15 cellular contexts compared by ENCODE assay signal in genomic region chr17:39223907-39224777, GRCh38. TPM values are rescaled to one million over a fixed set of nuclear protein-coding genes. Genes with fewer than 3 reads are reported as not detected.
DNase-seq lines count a peak whose midpoint lies in the region; ATAC-seq, FAIRE-seq and TF ChIP-seq lines count a peak whose summit lies in the region.
"Had no signal": no experiment of that assay in that cellular context is flagged by ENCODE, and none has a peak within 500 bp of the region (broad histone marks: within the 10 kb centered on the region; RNA-seq: fewer than 3 reads in every experiment).

No MANE protein-coding gene starts in this region.

- H3K4ac ChIP-seq in mesendoderm (ENCODE audit: low read depth, low read length) = no peak overlapping the region

- H3K79me1 ChIP-seq in mesendoderm (ENCODE audit: low read length) = no peaks in the 10 kb centered on the region

- H3K36me3 Mint-ChIP-seq in astrocyte (ENCODE audit: low read depth, unreplicated experiment) = no peaks in the 10 kb centered on the region

- peaks cover 5% of the 10 kb centered on the region for H3K4me1 Mint-ChIP-seq in astrocyte (ENCODE audit: low read depth, unreplicated experiment)

- H3K9ac ChIP-seq in astrocyte (ENCODE audit: low read length) (no peak overlapping the region), mesendoderm (ENCODE audit: low read length) (peak overlapping the region; percentile 45)
- H3K9ac ChIP-seq: KMS-11 had no signal

- no peak overlapping the region for H4K8ac ChIP-seq in mesendoderm (ENCODE audit: low read depth, low read length)

- peak overlapping the region; percentile 42 for H3K56ac ChIP-seq in mesendoderm (ENCODE audit: low read length)

- no peak for TF ChIP-seq CTCF in heart right ventricle (IDR thresholded peaks at IDR 0.05)
- no peak for TF ChIP-seq CTCF in astrocyte (IDR thresholded peaks at IDR 0.05; ENCODE audit: insufficient read depth, low read depth, low read length)
- TF ChIP-seq CTCF in tibial artery (IDR thresholded peaks at IDR 0.05) = no peak

- H3K79me2 ChIP-seq in astrocyte (ENCODE audit: insufficient read depth, low read length) (no peaks in the 10 kb centered on the region), mesendoderm (ENCODE audit: control insufficient read depth, insufficient read depth, low read length) (no peaks in the 10 kb centered on the region)

- peaks cover 7 to 34% (median 25%) of the 10 kb centered on the region in 9 donors for H3K4me1 ChIP-seq in heart right ventricle
- H3K4me1 ChIP-seq in astrocyte (ENCODE audit: insufficient read depth, low read length) = peaks cover 8% of the 10 kb centered on the region
- H3K4me1 ChIP-seq in mesendoderm (ENCODE audit: control insufficient read depth, low read depth, low read length) = peaks cover 3% of the 10 kb centered on the region
- peaks cover 0 to 73% (median 56%) of the 10 kb centered on the region in 4 donors for H3K4me1 ChIP-seq in tibial artery

- H3K4me3 ChIP-seq in heart right ventricle (peak overlapping the region in 6 of 10 donors; percentile 34 to 53 (median 47)), astrocyte (ENCODE audit: insufficient read depth, low read depth, low read length) (no peak overlapping the region), mesendoderm (ENCODE audit: low read length) (no peak overlapping the region), tibial artery (peak overlapping the region; percentile 64 to 74)

- H2AK5ac ChIP-seq in mesendoderm (ENCODE audit: low read length) = no peak overlapping the region

- no peaks in the 10 kb centered on the region for H3K9me3 Mint-ChIP-seq in astrocyte (ENCODE audit: unreplicated experiment)
- H3K9me3 Mint-ChIP-seq: activated CD8-positive, alpha-beta T cell treated with anti-CD3 and anti-CD28 coated beads for 36 hours; activated naive CD8-positive, alpha-beta T cell treated with anti-CD3 and anti-CD28 coated beads, Interleukin-2, amount 10 ng/mL, durations not matched to agents 7 days and 5 days had no signal

- peaks cover 34% of the 10 kb centered on the region for H3K27me3 Mint-ChIP-seq in astrocyte (ENCODE audit: low read depth, unreplicated experiment)

- no peak for DNase-seq in heart right ventricle
- no peak for DNase-seq in left ventricle myocardium superior
- no peak for DNase-seq in astrocyte (ENCODE audit: low read depth)
- DNase-seq in mesendoderm = no peak
- DNase-seq in tibial artery = no peak
- DNase-seq in NCI-H2081 treated with DMSO at 0.1 percent for 48 hours (lab: John Stamatoyannopoulos, UW) = no peak
- no peak for DNase-seq in NCI-H1436 (lab: John Stamatoyannopoulos, UW)
- no peak for DNase-seq in dermis blood vessel endothelial cell
- DNase-seq: activated CD8-positive, alpha-beta T cell treated with anti-CD3 and anti-CD28 coated beads for 36 hours; activated naive CD8-positive, alpha-beta T cell treated with anti-CD3 and anti-CD28 coated beads, Interleukin-2, amount 10 ng/mL, durations not matched to agents 7 days and 5 days; AML-193; uterus had no signal

- no peak overlapping the region for H2AFZ ChIP-seq in astrocyte (ENCODE audit: low read depth, low read length)

- H3K36me3 ChIP-seq in heart right ventricle (no peaks in the 10 kb centered on the region), astrocyte (ENCODE audit: insufficient read depth, low read length) (no peaks in the 10 kb centered on the region), mesendoderm (ENCODE audit: control insufficient read depth, insufficient read depth, low read length) (no peaks in the 10 kb centered on the region), tibial artery (peaks cover 0 to 7% (median 0%) of the 10 kb centered on the region in 3 donors)
- H3K36me3 ChIP-seq: uterus had no signal

- peak overlapping the region; percentile 54 for H3K4me3 Mint-ChIP-seq in astrocyte (ENCODE audit: unreplicated experiment)

- FAIRE-seq in astrocyte (lab: Jason Lieb, UNC) = no peak

- H3K4me2 ChIP-seq in astrocyte (ENCODE audit: low read length) (peak overlapping the region; percentile 67), mesendoderm (ENCODE audit: low read length) (peak overlapping the region; percentile 64)
- H3K4me2 ChIP-seq: KMS-11 had no signal

- H4K5ac ChIP-seq in mesendoderm (ENCODE audit: low read length) = no peak overlapping the region

- H2BK15ac ChIP-seq in mesendoderm (replicated peaks; ENCODE audit: low read depth) = no peak overlapping the region

- whole genome bisulfite sequencing in heart right ventricle, 2 donors = 42 to 46% methylated on average over 33 of the region's 33 CpGs
- WGBS in mesendoderm (ENCODE audit: extremely low coverage, insufficient coverage, low lambda C conversion rate) = no CpG with 5 or more reads among the region's 33 CpGs

- no peak overlapping the region for H2BK5ac ChIP-seq in mesendoderm (ENCODE audit: low read length)

- no peak overlapping the region for H3K27ac Mint-ChIP-seq in astrocyte (ENCODE audit: unreplicated experiment)
- H3K27ac Mint-ChIP-seq: activated CD8-positive, alpha-beta T cell treated with anti-CD3 and anti-CD28 coated beads for 36 hours; activated naive CD8-positive, alpha-beta T cell treated with anti-CD3 and anti-CD28 coated beads, Interleukin-2, amount 10 ng/mL, durations not matched to agents 7 days and 5 days had no signal

- peaks cover 14 to 51% (median 46%) of the 10 kb centered on the region in 7 donors for H3K27me3 ChIP-seq in heart right ventricle
- peaks cover 27% of the 10 kb centered on the region for H3K27me3 ChIP-seq in astrocyte (ENCODE audit: insufficient read depth, low read length)
- peaks cover 26% of the 10 kb centered on the region for H3K27me3 ChIP-seq in mesendoderm (ENCODE audit: insufficient read depth, low read length, poor library complexity)
- H3K27me3 ChIP-seq in tibial artery = no peaks in the 10 kb centered on the region
- H3K27me3 ChIP-seq: uterus had no signal

- H3K23ac ChIP-seq in mesendoderm (ENCODE audit: low read length) = no peak overlapping the region

- ATAC-seq in heart right ventricle = no peak
- ATAC-seq in left ventricle myocardium superior = no peak
- ATAC-seq: activated CD8-positive, alpha-beta T cell treated with anti-CD3 and anti-CD28 coated beads for 36 hours had no signal

- H3K18ac ChIP-seq in mesendoderm (ENCODE audit: low read length) = no peak overlapping the region

- intact Hi-C loops in heart right ventricle (cut with DNase I) = no loop called here
- intact Hi-C loops in left ventricle myocardium superior (cut with micrococcal nuclease) = no loop called here
- intact Hi-C loops in tibial artery (cut with DNase I; ENCODE audit: low total_unique reads) = no loop called here

- no peaks in the 10 kb centered on the region for H4K20me1 ChIP-seq in astrocyte (ENCODE audit: insufficient read depth, low read length)

- no peak overlapping the region for H3K27ac ChIP-seq in heart right ventricle
- H3K27ac ChIP-seq in astrocyte (ENCODE audit: low read depth, low read length) = no peak overlapping the region
- no peak overlapping the region for H3K27ac ChIP-seq in mesendoderm (ENCODE audit: low read depth, low read length)
- peak overlapping the region; percentile 93 to 94 for H3K27ac ChIP-seq in tibial artery
- H3K27ac ChIP-seq: KMS-11 had no signal

- H2BK120ac ChIP-seq in mesendoderm (ENCODE audit: low read depth, low read length) = no peak overlapping the region

- H3K9me3 ChIP-seq in heart right ventricle (no peaks in the 10 kb centered on the region), astrocyte (ENCODE audit: insufficient read depth, low read depth, low read length) (no peaks in the 10 kb centered on the region), tibial artery (no peaks in the 10 kb centered on the region)
- H3K9me3 ChIP-seq: uterus had no signal

RNA-seq across cellular contexts. Expression of gene STAC2, which starts 1.6 kb away (rescaled TPM):
- total RNA-seq in heart right ventricle = 1 to 10 TPM in 3 of 10 donors, under 1 TPM in 6, not detected in 1; 0.09 to 2.0 (median 0.37) TPM
- polyA plus RNA-seq in heart right ventricle = 1 to 10 TPM in 1 of 2 donors, under 1 TPM in 1; 0.51 to 4.9 TPM
- 0.62 TPM for total RNA-seq in left ventricle myocardium superior
- not detected in 2 replicates for total RNA-seq in astrocyte
- 0.70 TPM for polyA plus RNA-seq in mesendoderm (2013, experiment 1 of 2)
- 0.70 TPM for polyA plus RNA-seq in mesendoderm (2013, experiment 2 of 2)
- total RNA-seq in dermis blood vessel endothelial cell = 0.05 and 0.34 TPM in 2 replicates
- total RNA-seq: activated naive CD8-positive, alpha-beta T cell treated with anti-CD3 and anti-CD28 coated beads, Interleukin-2, amount 10 ng/mL, durations not matched to agents 7 days and 5 days; dermis microvascular lymphatic vessel endothelial cell; T-helper 1 cell treated with Interleukin-12 subunit alpha and Interleukin-12 subunit beta and Interleukin-4 antibody, amounts not matched to agents 30 ng/mL and 1 ng/mL, for 36 hours had no signal

RNA-seq across cellular contexts. Expression of gene RPL19, which starts 24.1 kb away (rescaled TPM):
- total RNA-seq in heart right ventricle = 1,000 to 10,000 TPM in 3 of 10 donors, 100 to 1,000 TPM in 7; 907 to 1,150 (median 965) TPM
- polyA plus RNA-seq in heart right ventricle = 1,000 to 10,000 TPM; 1,654 to 3,029 TPM
- 992 TPM for total RNA-seq in left ventricle myocardium superior
- 1,346 and 1,451 TPM in 2 replicates for total RNA-seq in astrocyte
- polyA plus RNA-seq in mesendoderm (2013, experiment 1 of 2) = 2,776 TPM
- 2,856 TPM for polyA plus RNA-seq in mesendoderm (2013, experiment 2 of 2)
- total RNA-seq in dermis blood vessel endothelial cell = 1,928 and 2,101 TPM in 2 replicates

RNA-seq across cellular contexts. Expression of gene CACNB1, which starts 26.7 kb away (rescaled TPM):
- 1 to 10 TPM; 3.3 to 7.9 (median 4.6) TPM for total RNA-seq in heart right ventricle
- 10 to 100 TPM in 1 of 2 donors, 1 to 10 TPM in 1; 6.8 to 11.5 TPM for polyA plus RNA-seq in heart right ventricle
- 5.7 TPM for total RNA-seq in left ventricle myocardium superior
- total RNA-seq in astrocyte = 16.6 and 16.9 TPM in 2 replicates
- polyA plus RNA-seq in mesendoderm (2013, experiment 1 of 2) = 4.3 TPM
- 4.5 TPM for polyA plus RNA-seq in mesendoderm (2013, experiment 2 of 2)
- 1.0 and 2.8 TPM in 2 replicates for total RNA-seq in dermis blood vessel endothelial cell

RNA-seq across cellular contexts. Expression of gene ARL5C, which starts 58.2 kb away (rescaled TPM):
- total RNA-seq in heart right ventricle (not detected), left ventricle myocardium superior (not detected), astrocyte (not detected in 2 replicates), dermis blood vessel endothelial cell (not detected in 2 replicates)
- polyA plus RNA-seq in heart right ventricle = not detected
- not detected for polyA plus RNA-seq in mesendoderm (2013, experiment 1 of 2)
- polyA plus RNA-seq in mesendoderm (2013, experiment 2 of 2) = not detected
- total RNA-seq: activated CD8-positive, alpha-beta T cell treated with anti-CD3 and anti-CD28 coated beads for 36 hours; dermis microvascular lymphatic vessel endothelial cell; T-helper 1 cell treated with Interleukin-12 subunit alpha and Interleukin-12 subunit beta and Interleukin-4 antibody, amounts not matched to agents 30 ng/mL and 1 ng/mL, for 36 hours; uterus had no signal

Comparison
In these comparisons a context has a peak if more than half of its experiments do, and no peak if none do; other contexts are left out.
1. H3K27ac ChIP-seq: peak in tibial artery (2 of 2); none in heart right ventricle (0 of 10), astrocyte (single experiment) and mesendoderm (single experiment).
2. H3K4me3 ChIP-seq: peak in heart right ventricle (6 of 10) and tibial artery (2 of 2); none in astrocyte (single experiment) and mesendoderm (single experiment).